In genomic region chr2:24565537-24565936, GRCh38 we compare ENCODE assay signal across 26 cellular contexts.
"Had no signal": no experiment of that assay in that cellular context is flagged by ENCODE, and none has a peak within 500 bp of the region (broad histone marks: within the 10 kb centered on the region; RNA-seq: fewer than 3 reads in every experiment).

No MANE protein-coding gene starts in this region.

- H3K27me3 ChIP-seq: adrenal gland, body of pancreas, breast epithelium, dorsolateral prefrontal cortex had no signal

- H3K4me3 ChIP-seq: adrenal gland, body of pancreas, breast epithelium, coronary artery, dorsolateral prefrontal cortex had no signal

- H3K9me3 ChIP-seq: body of pancreas had no signal

- H3K27ac ChIP-seq: adrenal gland, body of pancreas, breast epithelium, coronary artery had no signal

- ATAC-seq: activated CD4-positive, alpha-beta T cell treated with anti-CD3 and anti-CD28 coated beads for 36 hours; activated CD8-positive, alpha-beta memory T cell treated with anti-CD3 and anti-CD28 coated beads, Interleukin-2, amount 10 ng/mL, durations not matched to agents 7 days and 5 days; activated CD8-positive, alpha-beta T cell treated with anti-CD3 and anti-CD28 coated beads, Interleukin-2, amount 10 ng/mL, durations not matched to agents 7 days and 5 days; activated naive CD8-positive, alpha-beta T cell treated with anti-CD3 and anti-CD28 coated beads, Interleukin-2, amount 50 U/mL, for 24 hours; body of pancreas; esophagus mucosa had no signal

- DNase-seq: activated CD4-positive, alpha-beta memory T cell treated with anti-CD3 and anti-CD28 coated beads for 36 hours; activated CD4-positive, alpha-beta T cell treated with anti-CD3 and anti-CD28 coated beads for 36 hours; activated CD4-positive, alpha-beta T cell treated with anti-CD3 and anti-CD28 coated beads, Interleukin-2, amount 10 ng/mL, durations not matched to agents 24 days and 14 days; activated CD4-positive, CD25-positive, alpha-beta regulatory T cell; activated CD4-positive, CD25-positive, alpha-beta regulatory T cell treated with anti-CD3 and anti-CD28 coated beads, Interleukin-2, amount 50 U/mL, for 72 hours; activated CD8-positive, alpha-beta memory T cell treated with anti-CD3 and anti-CD28 coated beads, Interleukin-2, amount 10 ng/mL, durations not matched to agents 7 days and 5 days; activated CD8-positive, alpha-beta memory T cell treated with anti-CD3 and anti-CD28 coated beads, Interleukin-2, amount 50 U/mL, for 4 hours; activated CD8-positive, alpha-beta T cell treated with anti-CD3 and anti-CD28 coated beads, Interleukin-2, amount 10 ng/mL, durations not matched to agents 7 days and 5 days; activated effector memory CD4-positive, alpha-beta T cell treated with anti-CD3 and anti-CD28 coated beads, Interleukin-2, amount 50 U/mL, for 16 hours; activated naive CD4-positive, alpha-beta T cell treated with anti-CD3 and anti-CD28 coated beads for 36 hours; activated naive CD8-positive, alpha-beta T cell treated with anti-CD3 and anti-CD28 coated beads for 36 hours; activated naive CD8-positive, alpha-beta T cell treated with anti-CD3 and anti-CD28 coated beads, Interleukin-2, amount 50 U/mL, for 24 hours; activated T-cell treated with anti-CD3 and anti-CD28 coated beads, Interleukin-2, amount 50 U/mL, for 1 hour; activated T-cell treated with anti-CD3 and anti-CD28 coated beads, Interleukin-2, amount 50 U/mL, for 48 hours; adrenal gland; amygdala; aorta; body of pancreas; dorsolateral prefrontal cortex; effector memory CD4-positive, alpha-beta T cell; endodermal cell; foreskin fibroblast; T-helper 2 cell had no signal

- H3K36me3 ChIP-seq: adrenal gland had no signal
